ENCODE assay signal across 9 cellular contexts in the genomic region with DNA sequence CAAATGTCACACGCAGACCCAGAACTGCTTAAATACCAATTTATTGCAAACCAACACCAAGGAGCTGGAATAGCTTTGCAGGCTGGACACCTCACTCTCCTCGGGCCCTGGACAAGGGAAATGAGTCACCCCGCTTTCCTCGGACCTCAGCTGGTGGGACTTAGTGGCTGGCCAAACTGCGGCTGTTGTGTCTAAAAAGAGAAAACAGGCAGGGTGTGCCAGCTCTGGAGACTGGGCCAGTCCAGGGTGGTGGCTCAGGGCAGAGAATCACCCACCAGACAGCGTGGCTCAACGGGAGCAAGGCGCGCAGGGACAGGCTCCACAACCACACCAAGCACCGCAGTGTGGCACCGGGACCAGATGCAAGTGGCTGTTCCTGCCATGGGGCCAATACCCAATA. TPM values are rescaled to one million over a fixed set of nuclear protein-coding genes. Genes with fewer than 3 reads are reported as not detected.
A peak's percentile ranks its signal among the peaks of the same experiment; 100 is the strongest.
DNase-seq lines count a peak whose midpoint lies in the region; ATAC-seq, FAIRE-seq and TF ChIP-seq lines count a peak whose summit lies in the region.
"Had no signal": no experiment of that assay in that cellular context is flagged by ENCODE, and none has a peak within 500 bp of the region (broad histone marks: within the 10 kb centered on the region; RNA-seq: fewer than 3 reads in every experiment).

No MANE protein-coding gene starts in this region.

- H3K36me3 ChIP-seq in K562 (ENCODE audit: control insufficient read depth, insufficient read depth, low read length) (peaks cover 39% of the 10 kb centered on the region; the same call in 2 of the 3 replicates), testis (ENCODE audit: low read depth, missing control alignments) (no peaks in the 10 kb centered on the region)

- no peak for FAIRE-seq in K562 (lab: Jason Lieb, UNC)

- H2AFZ ChIP-seq in K562 (ENCODE audit: low read depth, low read length): no peak overlapping the region

- no peaks in the 10 kb centered on the region for H3K79me2 ChIP-seq in K562 (ENCODE audit: control insufficient read depth, insufficient read depth, low read length)

- 86% methylated on average over 11 of the region's 11 CpGs for WGBS in K562 (ENCODE audit: insufficient coverage, low coverage, missing lambda C conversion rate)
- 92 to 93% methylated on average over 11 of the region's 11 CpGs for whole genome bisulfite sequencing in testis, 2 donors

- intact Hi-C loops in K562 (cut with micrococcal nuclease) (no loop called here), left ventricle myocardium superior (cut with micrococcal nuclease) (no loop called here), testis (cut with DNase I; ENCODE audit: low total_unique reads) (no loop called here)

- TF ChIP-seq CTCF in K562 (IDR thresholded peaks at IDR 0.05 in 2 of 3, conservative IDR thresholded peaks at IDR 0.05 in 1 of 3; ENCODE audit: insufficient read depth in 2 of 3, low read depth in 1 of 3, low read length in 3 of 3) (no peak), testis (IDR thresholded peaks at IDR 0.05) (no peak)

- peaks cover 3% of the 10 kb centered on the region for H3K9me1 ChIP-seq in K562 (ENCODE audit: control insufficient read depth, insufficient read depth, low read length)

- peaks cover 11% of the 10 kb centered on the region; the same call in 1 of the 2 replicates for H4K20me1 ChIP-seq in K562 (replicated peaks; ENCODE audit: control insufficient read depth, insufficient read depth, low read length)

- CTCF ChIA-PET in K562 (lab: Yijun Ruan, JAX; ENCODE audit: low intra/inter-chr PET ratio): no interaction called here

- no TSS peak for BruUV-seq in K562 (replicated peaks; lab: Mats Ljungman, UMichigan)

- DNase-seq in HS-5 (ENCODE audit: low read depth) (peak; percentile 70), K562 (ENCODE audit: extremely low read depth in 1 of 4, low spot score in 3 of 4) (no peak), left ventricle myocardium superior (no peak), testis (peak; percentile 12), DMS53 (lab: John Stamatoyannopoulos, UW) (no peak)
- DNase-seq: erythroblast had no signal

- H3K27ac ChIP-seq in K562 (ENCODE audit: extremely low read depth, low read depth, low read length): no peak overlapping the region
- H3K27ac ChIP-seq in testis: no peak overlapping the region

- in situ Hi-C loops in K562 (cut with MboI): no loop called here

- no peak for TF ChIP-seq RAD21 in K562 (CRISPR knock-in tag; conservative IDR thresholded peaks at IDR 0.05 in 1 of 2, IDR thresholded peaks at IDR 0.05 in 1 of 2)

- H3K9ac ChIP-seq in K562 (ENCODE audit: insufficient read depth in 1 of 2, low read depth in 2 of 2, low read length in 2 of 2): no peak overlapping the region

- POLR2A ChIA-PET in K562 (lab: Yijun Ruan, JAX): interaction anchor here (0.6 to 0.7 kb wide), 2 partner anchors 140 to 555 kb away, joined by 3 read pairs; no protein-coding TSS in a partner anchor

- ATAC-seq in K562: no peak
- peak; percentile 22 for ATAC-seq in left ventricle myocardium superior
- no peak for ATAC-seq in GM19463 (IDR thresholded peaks at IDR 0.05; ENCODE audit: unreplicated experiment)
- no peak for ATAC-seq in GM18858 (IDR thresholded peaks at IDR 0.05; ENCODE audit: unreplicated experiment)
- no peak for ATAC-seq in GM21526 (IDR thresholded peaks at IDR 0.05; ENCODE audit: low FRiP score, unreplicated experiment)

- H3K4me1 ChIP-seq in K562 (replicated peaks in 1 of 2; ENCODE audit: control insufficient read depth in 2 of 2, insufficient read depth in 2 of 2, low read length in 2 of 2): peaks cover 0 to 4% of the 10 kb centered on the region in 2 experiments; a peak in 3 of 5 replicates
- H3K4me1 ChIP-seq in testis: peaks cover 12% of the 10 kb centered on the region

- H3K4me3 ChIP-seq in K562 (no peak overlapping the region), testis (no peak overlapping the region)

- no peak for TF ChIP-seq EP300 in K562 (IDR thresholded peaks at IDR 0.05; ENCODE audit: low read length)

- H3K9me3 ChIP-seq in K562 (replicated peaks; ENCODE audit: control insufficient read depth, insufficient read depth, low read depth, low read length) (no peaks in the 10 kb centered on the region), testis (no peaks in the 10 kb centered on the region)

- TF ChIP-seq POLR2A in K562 (conservative IDR thresholded peaks at IDR 0.05): no peak
- no peak for TF ChIP-seq POLR2A in testis (IDR thresholded peaks at IDR 0.05)

- H3K4me2 ChIP-seq in K562 (ENCODE audit: insufficient read depth, low read length): no peak overlapping the region

- H3K27me3 ChIP-seq in K562 (ENCODE audit: control insufficient read depth in 2 of 2, insufficient read depth in 2 of 2, low read length in 2 of 2) (no peaks in the 10 kb centered on the region), testis (no peaks in the 10 kb centered on the region)

TF ChIP-seq in K562, 482 proteins besides CTCF, POLR2A, EP300 and RAD21:
- TF ChIP-seq ZNF134 (CRISPR knock-in tag; conservative IDR thresholded peaks at IDR 0.05) (no peak), C11orf30 (IDR thresholded peaks at IDR 0.05; ENCODE audit: low read depth) (no peak), HNRNPL (IDR thresholded peaks at IDR 0.05; ENCODE audit: low read depth, low read length) (no peak), POLR2AphosphoS5 (IDR thresholded peaks at IDR 0.05; ENCODE audit: control insufficient read depth, insufficient read depth, low read depth, low read length) (no peak), SIN3A (IDR thresholded peaks at IDR 0.05; ENCODE audit: borderline replicate concordance in 2 of 2, control insufficient read depth in 1 of 2, low read depth in 2 of 2, low read length in 2 of 2) (no peak), HMGN3 (IDR thresholded peaks at IDR 0.05; ENCODE audit: borderline replicate concordance, extremely low read depth, insufficient read length, low read depth, low read length) (no peak), ZNF445 (CRISPR knock-in tag; IDR thresholded peaks at IDR 0.05; ENCODE audit: low read depth) (no peak), POLR2G (IDR thresholded peaks at IDR 0.05; ENCODE audit: low read depth, low read length) (0 out of 2 replicates have a peak, but pooled peaks have one; percentile 32), POU5F1 (IDR thresholded peaks at IDR 0.05; ENCODE audit: borderline replicate concordance, low read depth, low read length, partially characterized antibody) (no peak)

RNA-seq across cellular contexts. Expression of a gene that starts 58.2 kb away (rescaled TPM):
- 0.23 TPM in 1 of 2 replicates, not detected in the other for total RNA-seq in K562 (2011; cell fraction: chromatin; rRNA removed; ENCODE audit: low replicate concordance)
- total RNA-seq in K562 (2011; cell fraction: nucleolus; rRNA removed): 0.26 and 0.50 TPM in 2 replicates
- total RNA-seq in K562 (2011; cell fraction: nucleoplasm; rRNA removed): not detected in 2 replicates
- total RNA-seq in K562 (2014; rRNA removed) (0.09 and 0.16 TPM in 2 replicates), K562 (2014; rRNA removed; fragmentation: Illumina TruSeq; extraction: Trizol) (not detected in 2 replicates), K562 (2015; rRNA removed; fragmentation: Illumina TruSeq; extraction: Trizol) (0.04 TPM in 2 replicates), K562 (2021) (0.29 TPM in 1 of 2 replicates, not detected in the other), left ventricle myocardium superior (98.4 TPM), testis (10 to 100 TPM; 12.1 to 12.5 TPM)
- polyA plus RNA-seq in K562 (2011; rRNA removed) (0.04 and 0.12 TPM in 2 replicates), K562 (2014; fragmentation: Illumina TruSeq; extraction: Trizol) (0.07 and 0.10 TPM in 2 replicates), K562 (2014; fragmentation: Nextera tagmentation; extraction: Ambion mirVana) (not detected), K562 (2014; rRNA removed) (0.05 and 0.08 TPM in 2 replicates), testis (ENCODE audit: insufficient read depth, low read depth, low replicate concordance) (4.0 TPM)
- polyA plus RNA-seq in K562 (2011; cell fraction: cytosol; rRNA removed): 0.04 and 0.13 TPM in 2 replicates
- 0.10 and 0.18 TPM in 2 replicates for polyA plus RNA-seq in K562 (2011; cell fraction: nucleus; rRNA removed)
- polyA plus RNA-seq in K562 (2012): 0.09 and 0.18 TPM in 2 replicates
- not detected in 2 replicates for polyA minus RNA-seq in K562 (2011; rRNA and poly(A)+ RNA removed)
- polyA minus RNA-seq in K562 (2011; cell fraction: cytosol; rRNA and poly(A)+ RNA removed): not detected in 2 replicates
- polyA minus RNA-seq in K562 (2011; cell fraction: nucleus; rRNA and poly(A)+ RNA removed): not detected in 2 replicates

Comparison
In these comparisons a context has a peak if more than half of its experiments do, and no peak if none do; other contexts are left out.
1. DNase-seq: peak in HS-5 (single experiment) and testis (single experiment); none in K562 (0 of 4), left ventricle myocardium superior (single experiment) and DMS53 (single experiment).
2. RNA of a gene that starts 58.2 kb away (total RNA-seq): 98.4 TPM in left ventricle myocardium superior (single experiment) and 12.1 to 12.5 TPM in testis; 0.04 to 0.50 TPM in K562; every median in the first group is over 4 times any median in the second.